In the genomic region with DNA sequence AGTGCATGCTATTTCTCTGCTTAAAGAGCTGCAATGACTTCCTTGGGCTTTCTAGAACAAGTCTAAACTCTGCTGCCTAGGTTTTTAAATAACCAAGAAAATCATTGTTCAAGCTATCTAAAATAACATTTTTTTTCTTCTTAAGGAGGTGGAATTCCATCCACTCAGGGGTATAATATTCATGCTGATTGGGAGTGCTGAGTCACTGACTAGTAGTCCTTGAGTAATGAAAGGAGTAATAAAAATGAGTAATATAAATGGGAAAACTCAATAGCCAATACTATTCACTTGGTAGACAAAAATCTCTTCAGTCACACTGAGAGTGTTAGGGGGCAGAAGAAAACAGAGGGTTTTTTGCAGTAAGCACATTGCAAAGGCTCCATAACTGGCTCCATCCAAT, we compare ENCODE assay signal across 28 cellular contexts.
DNase-seq lines count a peak whose midpoint lies in the region; ATAC-seq and TF ChIP-seq lines count a peak whose summit lies in the region.
"Had no signal": no experiment of that assay in that cellular context is flagged by ENCODE, and none has a peak within 500 bp of the region (broad histone marks: within the 10 kb centered on the region; RNA-seq: fewer than 3 reads in every experiment).

No MANE protein-coding gene starts in this region.

- no peak overlapping the region for H3K14ac ChIP-seq in mesenchymal stem cell (ENCODE audit: low read length in 2 of 2)

- H2BK15ac ChIP-seq in mesenchymal stem cell (ENCODE audit: low read depth, poor library complexity, severe bottlenecking), result no peak overlapping the region

- H3K36me3 ChIP-seq in GM23248 (ENCODE audit: low read depth) (no peaks in the 10 kb centered on the region), mesenchymal stem cell (ENCODE audit: control insufficient read depth in 1 of 2, insufficient read depth in 2 of 2, low read depth in 1 of 2, low read length in 2 of 2) (peaks cover 0 to 8% of the 10 kb centered on the region in 2 experiments)
- H3K36me3 ChIP-seq: left lung, MG63, spleen, transverse colon, WERI-Rb-1 had no signal

- H3K9me2 ChIP-seq in GM23248 (ENCODE audit: insufficient read depth), result no peaks in the 10 kb centered on the region

- no peaks in the 10 kb centered on the region for H3F3A ChIP-seq in GM23248 (ENCODE audit: insufficient read depth)

- H3K9me3 ChIP-seq in GM23248 (ENCODE audit: low read depth) (no peaks in the 10 kb centered on the region), mesenchymal stem cell (ENCODE audit: control insufficient read depth, low read length) (peaks cover 12% of the 10 kb centered on the region)
- H3K9me3 ChIP-seq: left lung, transverse colon had no signal

- H2BK120ac ChIP-seq in mesenchymal stem cell (ENCODE audit: low read depth, low read length), result no peak overlapping the region

- H2BK5ac ChIP-seq in mesenchymal stem cell (ENCODE audit: low read depth, low read length, poor library complexity, severe bottlenecking), result no peak overlapping the region

- DNase-seq in AG10803 (ENCODE audit: low read depth) (peak; percentile 37), GM23248 (peak; percentile 72), astrocyte of the hippocampus (ENCODE audit: low read depth, low spot score) (peak; percentile 46), mesenchymal stem cell (peak; percentile 6), AG08396 (ENCODE audit: low spot score) (no peak), DMS79 (lab: John Stamatoyannopoulos, UW) (no peak)
- no peak for DNase-seq in stimulated activated CD4-positive, alpha-beta T cell treated with anti-CD3 and anti-CD28 coated beads, Interleukin-12 subunit alpha, Interleukin-12 subunit beta, amount 100 ng/mL, for 4 hours
- DNase-seq: activated CD4-positive, alpha-beta T cell treated with anti-CD3 and anti-CD28 coated beads for 48 hours; amygdala; hippocampal formation; left lung; mesendoderm; MG63; NCI-H1105; NCI-H1930; NCI-H2171 treated with DMSO at 0.1 percent for 48 hours; NCI-H510A; right cardiac atrium; spleen; stimulated activated CD4-positive, alpha-beta T cell treated with anti-CD3 and anti-CD28 coated beads, Interleukin-2, amount 100 ng/mL, for 48 hours; T-cell; transverse colon; WERI-Rb-1 had no signal

- no peak overlapping the region for H2AK5ac ChIP-seq in mesenchymal stem cell (ENCODE audit: low read length, severe bottlenecking)

- H3K79me2 ChIP-seq in GM23248 (ENCODE audit: insufficient read depth), result no peaks in the 10 kb centered on the region

- H3K23ac ChIP-seq in mesenchymal stem cell (ENCODE audit: low read length in 2 of 2), result no peak overlapping the region

- no peak overlapping the region for H3K4ac ChIP-seq in mesenchymal stem cell (ENCODE audit: low read depth in 1 of 2, low read length in 2 of 2)

- no peak overlapping the region for H3K4me2 ChIP-seq in GM23248 (ENCODE audit: unreplicated experiment)
- no peak overlapping the region for H3K4me2 ChIP-seq in mesenchymal stem cell (ENCODE audit: low read length, poor library complexity, severe bottlenecking)

- no peak overlapping the region for H4K91ac ChIP-seq in mesenchymal stem cell (ENCODE audit: low read length)

- H2AFZ ChIP-seq in GM23248 (no peak overlapping the region), mesenchymal stem cell (ENCODE audit: low read depth, low read length) (no peak overlapping the region)

- in situ Hi-C loops in GM23248 (cut with MboI), result no loop called here

- H3K4me1 ChIP-seq in GM23248 (ENCODE audit: insufficient read depth) (0 out of 2 replicates have a peak, but pooled peaks cover 9% of the 10 kb centered on the region), mesenchymal stem cell (ENCODE audit: control insufficient read depth, insufficient read depth, low read depth, low read length) (no peaks in the 10 kb centered on the region)
- H3K4me1 ChIP-seq: left lung, spleen, transverse colon had no signal

- H3K4me3 ChIP-seq in AG10803 (ENCODE audit: low read length) (no peak overlapping the region), GM23248 (no peak overlapping the region), mesenchymal stem cell (ENCODE audit: insufficient read depth in 1 of 2, low read depth in 1 of 2, low read length in 2 of 2) (no peak overlapping the region)
- H3K4me3 ChIP-seq: K562, left lung, MG63, spleen, transverse colon had no signal

- TF ChIP-seq CTCF in AG10803 (conservative IDR thresholded peaks at IDR 0.05; ENCODE audit: low read length), result no peak

- ATAC-seq in HG02885 (IDR thresholded peaks at IDR 0.05; ENCODE audit: poor library complexity, unreplicated experiment), result no peak
- ATAC-seq: activated T-helper 17 cell treated with anti-CD3 and anti-CD28 coated beads, Interleukin-2, amount 50 U/mL, for 72 hours; HCT116; K562; left lung; right cardiac atrium; T-cell had no signal

- H3K9ac ChIP-seq in GM23248, result no peak overlapping the region
- no peak overlapping the region for H3K9ac ChIP-seq in mesenchymal stem cell (ENCODE audit: low read length)

- H4K8ac ChIP-seq in mesenchymal stem cell (ENCODE audit: low read length), result no peak overlapping the region

- no peaks in the 10 kb centered on the region for H3K27me3 ChIP-seq in GM23248 (replicated peaks; ENCODE audit: insufficient read depth)
- H3K27me3 ChIP-seq in mesenchymal stem cell (ENCODE audit: control insufficient read depth in 1 of 2, insufficient read depth in 1 of 2, low read length in 2 of 2), result no peaks in the 10 kb centered on the region
- H3K27me3 ChIP-seq: MG63, spleen, transverse colon had no signal

- H3K79me1 ChIP-seq in mesenchymal stem cell (replicated peaks; ENCODE audit: low read length, poor library complexity, severe bottlenecking), result peaks cover 51% of the 10 kb centered on the region

- no peak overlapping the region for H2BK12ac ChIP-seq in mesenchymal stem cell (ENCODE audit: low read length in 2 of 2)

- H4K20me1 ChIP-seq in GM23248 (ENCODE audit: insufficient read depth), result no peaks in the 10 kb centered on the region

- no peak overlapping the region for H3K18ac ChIP-seq in mesenchymal stem cell (ENCODE audit: low read depth in 1 of 2, low read length in 2 of 2)

- H3K27ac ChIP-seq in GM23248 (no peak overlapping the region), mesenchymal stem cell (ENCODE audit: low read length, poor library complexity, severe bottlenecking) (no peak overlapping the region)
- H3K27ac ChIP-seq: left lung, RWPE1, spleen, transverse colon, WERI-Rb-1 had no signal

Comparison
In these comparisons a context has a peak if more than half of its experiments do, and no peak if none do; other contexts are left out.
1. DNase-seq: peak in AG10803 (single experiment), GM23248 (single experiment), astrocyte of the hippocampus (single experiment) and mesenchymal stem cell (single experiment); none in AG08396 (single experiment), DMS79 (single experiment) and stimulated activated CD4-positive, alpha-beta T cell treated with anti-CD3 and anti-CD28 coated beads, Interleukin-12 subunit alpha, Interleukin-12 subunit beta, amount 100 ng/mL, for 4 hours (single experiment).